ENCODE assay signal across 1 cellular context in the genomic region with DNA sequence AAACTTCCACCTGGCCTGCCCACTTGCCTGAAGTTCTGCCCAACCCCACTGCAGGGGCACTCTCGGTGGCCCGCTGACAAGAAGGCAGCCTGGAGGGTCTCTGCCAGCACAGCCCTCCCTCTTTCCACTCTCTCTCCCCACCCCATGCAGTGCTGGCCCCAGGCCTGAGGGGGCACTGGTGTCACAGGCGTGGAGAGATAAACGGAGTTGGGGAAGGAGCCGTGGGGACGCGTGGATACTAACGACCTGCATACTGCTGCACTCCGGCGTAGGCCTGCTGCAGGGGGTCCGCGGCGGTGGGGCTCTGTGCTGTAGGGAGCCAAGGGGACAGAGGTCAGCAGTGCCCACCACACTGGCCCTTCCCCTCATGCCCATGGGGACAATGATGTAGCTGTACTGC.
TF ChIP-seq lines count a peak whose summit lies in the region.

No MANE protein-coding gene starts in this region.

TF ChIP-seq in HCT116, 20 proteins besides CTCF, POLR2A, EP300 and RAD21 (continued from another document):
- TF ChIP-seq, protein P1, sequence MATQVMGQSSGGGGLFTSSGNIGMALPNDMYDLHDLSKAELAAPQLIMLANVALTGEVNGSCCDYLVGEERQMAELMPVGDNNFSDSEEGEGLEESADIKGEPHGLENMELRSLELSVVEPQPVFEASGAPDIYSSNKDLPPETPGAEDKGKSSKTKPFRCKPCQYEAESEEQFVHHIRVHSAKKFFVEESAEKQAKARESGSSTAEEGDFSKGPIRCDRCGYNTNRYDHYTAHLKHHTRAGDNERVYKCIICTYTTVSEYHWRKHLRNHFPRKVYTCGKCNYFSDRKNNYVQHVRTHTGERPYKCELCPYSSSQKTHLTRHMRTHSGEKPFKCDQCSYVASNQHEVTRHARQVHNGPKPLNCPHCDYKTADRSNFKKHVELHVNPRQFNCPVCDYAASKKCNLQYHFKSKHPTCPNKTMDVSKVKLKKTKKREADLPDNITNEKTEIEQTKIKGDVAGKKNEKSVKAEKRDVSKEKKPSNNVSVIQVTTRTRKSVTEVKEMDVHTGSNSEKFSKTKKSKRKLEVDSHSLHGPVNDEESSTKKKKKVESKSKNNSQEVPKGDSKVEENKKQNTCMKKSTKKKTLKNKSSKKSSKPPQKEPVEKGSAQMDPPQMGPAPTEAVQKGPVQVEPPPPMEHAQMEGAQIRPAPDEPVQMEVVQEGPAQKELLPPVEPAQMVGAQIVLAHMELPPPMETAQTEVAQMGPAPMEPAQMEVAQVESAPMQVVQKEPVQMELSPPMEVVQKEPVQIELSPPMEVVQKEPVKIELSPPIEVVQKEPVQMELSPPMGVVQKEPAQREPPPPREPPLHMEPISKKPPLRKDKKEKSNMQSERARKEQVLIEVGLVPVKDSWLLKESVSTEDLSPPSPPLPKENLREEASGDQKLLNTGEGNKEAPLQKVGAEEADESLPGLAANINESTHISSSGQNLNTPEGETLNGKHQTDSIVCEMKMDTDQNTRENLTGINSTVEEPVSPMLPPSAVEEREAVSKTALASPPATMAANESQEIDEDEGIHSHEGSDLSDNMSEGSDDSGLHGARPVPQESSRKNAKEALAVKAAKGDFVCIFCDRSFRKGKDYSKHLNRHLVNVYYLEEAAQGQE (IDR thresholded peaks at IDR 0.05; ENCODE audit: low read depth): no peak
- TF ChIP-seq YY1 (IDR thresholded peaks at IDR 0.05; ENCODE audit: extremely low read depth, insufficient replicate concordance, low read depth, low read length) (no peak), ZNF274 (IDR thresholded peaks at IDR 0.05; ENCODE audit: low read depth, low read length) (no peak), CEBPB (IDR thresholded peaks at IDR 0.05; ENCODE audit: low read depth) (no peak), EZH2 (IDR thresholded peaks at IDR 0.05) (no peak), TCF7L2 (IDR thresholded peaks at IDR 0.05; ENCODE audit: borderline replicate concordance, extremely low read depth, insufficient read depth, insufficient read length) (no peak), SRF (IDR thresholded peaks at IDR 0.05; ENCODE audit: low read depth) (no peak)
- TF ChIP-seq, protein P2, sequence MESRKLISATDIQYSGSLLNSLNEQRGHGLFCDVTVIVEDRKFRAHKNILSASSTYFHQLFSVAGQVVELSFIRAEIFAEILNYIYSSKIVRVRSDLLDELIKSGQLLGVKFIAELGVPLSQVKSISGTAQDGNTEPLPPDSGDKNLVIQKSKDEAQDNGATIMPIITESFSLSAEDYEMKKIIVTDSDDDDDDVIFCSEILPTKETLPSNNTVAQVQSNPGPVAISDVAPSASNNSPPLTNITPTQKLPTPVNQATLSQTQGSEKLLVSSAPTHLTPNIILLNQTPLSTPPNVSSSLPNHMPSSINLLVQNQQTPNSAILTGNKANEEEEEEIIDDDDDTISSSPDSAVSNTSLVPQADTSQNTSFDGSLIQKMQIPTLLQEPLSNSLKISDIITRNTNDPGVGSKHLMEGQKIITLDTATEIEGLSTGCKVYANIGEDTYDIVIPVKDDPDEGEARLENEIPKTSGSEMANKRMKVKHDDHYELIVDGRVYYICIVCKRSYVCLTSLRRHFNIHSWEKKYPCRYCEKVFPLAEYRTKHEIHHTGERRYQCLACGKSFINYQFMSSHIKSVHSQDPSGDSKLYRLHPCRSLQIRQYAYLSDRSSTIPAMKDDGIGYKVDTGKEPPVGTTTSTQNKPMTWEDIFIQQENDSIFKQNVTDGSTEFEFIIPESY (IDR thresholded peaks at IDR 0.05; ENCODE audit: extremely low read depth, insufficient replicate concordance, low read length): no peak
TF ChIP-seq in HCT116: peak in this region for 0.
